20 cellular contexts compared by ENCODE assay signal in genomic region chr11:117638913-117639543, GRCh38.
"Had no signal": no experiment of that assay in that cellular context is flagged by ENCODE, and none has a peak within 500 bp of the region (broad histone marks: within the 10 kb centered on the region; RNA-seq: fewer than 3 reads in every experiment).

No MANE protein-coding gene starts in this region.

- H3K4me1 ChIP-seq: breast epithelium, esophagus muscularis mucosa, foreskin keratinocyte, right lobe of liver had no signal

- ATAC-seq: activated CD4-positive, alpha-beta T cell treated with anti-CD3 and anti-CD28 coated beads for 36 hours; activated CD8-positive, alpha-beta memory T cell treated with anti-CD3 and anti-CD28 coated beads, Interleukin-2, amount 10 ng/mL, durations not matched to agents 7 days and 5 days; activated CD8-positive, alpha-beta T cell treated with anti-CD3 and anti-CD28 coated beads, Interleukin-2, amount 10 ng/mL, durations not matched to agents 7 days and 5 days; activated naive CD4-positive, alpha-beta T cell treated with anti-CD3 and anti-CD28 coated beads, Interleukin-2, amount 50 U/mL, for 72 hours; foreskin keratinocyte; left ventricle myocardium superior; right lobe of liver; stimulated activated naive CD8-positive, alpha-beta T cell treated with anti-CD3 and anti-CD28 coated beads, Interleukin-15, Interleukin-2, amounts not matched to agents 100 U/mL and 50 U/mL, for 24 hours had no signal

- H3K36me3 ChIP-seq: breast epithelium, esophagus muscularis mucosa, neutrophil, right lobe of liver had no signal

- H3K4me3 ChIP-seq: breast epithelium, esophagus muscularis mucosa, right lobe of liver had no signal

- DNase-seq: activated CD4-positive, alpha-beta T cell treated with anti-CD3 and anti-CD28 coated beads for 36 hours; activated CD4-positive, CD25-positive, alpha-beta regulatory T cell; activated CD8-positive, alpha-beta memory T cell treated with anti-CD3 and anti-CD28 coated beads, Interleukin-2, amount 10 ng/mL, durations not matched to agents 7 days and 5 days; activated CD8-positive, alpha-beta T cell treated with anti-CD3 and anti-CD28 coated beads, Interleukin-2, amount 10 ng/mL, durations not matched to agents 7 days and 5 days; activated naive CD4-positive, alpha-beta T cell; activated T-cell treated with anti-CD3 and anti-CD28 coated beads, Interleukin-2, amount 50 U/mL, for 48 hours; effector CD4-positive, alpha-beta T cell; foreskin keratinocyte; kidney glomerular epithelial cell; naive B cell; nephron progenitor cell; right lobe of liver; stimulated activated CD4-positive, alpha-beta T cell treated with anti-CD3 and anti-CD28 coated beads, Interleukin-12 subunit alpha, Interleukin-12 subunit beta, amount 100 ng/mL, for 4 hours; stimulated activated CD4-positive, alpha-beta T cell treated with anti-CD3 and anti-CD28 coated beads, Interleukin-4, amount 100 ng/mL, for 1 hour; stimulated activated naive CD8-positive, alpha-beta T cell treated with anti-CD3 and anti-CD28 coated beads, Interleukin-15, Interleukin-2, amounts not matched to agents 100 U/mL and 50 U/mL, for 24 hours had no signal

- H3K9me3 ChIP-seq: breast epithelium, esophagus muscularis mucosa, neutrophil, right lobe of liver had no signal
